ENCODE assay signal across 1 cellular context in the genomic region with DNA sequence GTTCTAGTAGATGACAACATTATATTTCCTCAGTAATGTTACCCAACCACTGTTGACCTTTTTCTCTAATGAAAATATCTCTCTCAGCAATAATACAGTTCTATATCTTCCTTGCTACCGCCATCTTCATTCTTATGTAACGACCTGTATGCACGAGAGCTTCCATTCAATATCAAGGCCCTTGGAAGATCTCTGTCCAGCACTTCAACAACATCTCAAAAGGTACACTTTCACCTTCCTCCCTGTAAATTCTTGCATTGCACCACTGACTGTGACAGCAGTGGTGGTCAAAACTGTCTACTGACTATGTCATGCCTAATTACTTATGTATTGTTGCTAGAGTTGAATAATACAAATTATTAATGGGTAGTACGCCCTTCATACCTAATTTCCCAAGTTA.
TF ChIP-seq lines count a peak whose summit lies in the region.

No MANE protein-coding gene starts in this region.

TF ChIP-seq in Ishikawa, 13 proteins besides CTCF, POLR2A, EP300 and RAD21 (continued from another document):
- TF ChIP-seq, protein P1, sequence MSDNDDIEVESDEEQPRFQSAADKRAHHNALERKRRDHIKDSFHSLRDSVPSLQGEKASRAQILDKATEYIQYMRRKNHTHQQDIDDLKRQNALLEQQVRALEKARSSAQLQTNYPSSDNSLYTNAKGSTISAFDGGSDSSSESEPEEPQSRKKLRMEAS (IDR thresholded peaks at IDR 0.05) = no peak
- no peak for TF ChIP-seq TCF12 (IDR thresholded peaks at IDR 0.05; ENCODE audit: low read depth)
- no peak for TF ChIP-seq ZBTB7A (IDR thresholded peaks at IDR 0.05; ENCODE audit: low read depth)
